In the genomic region with DNA sequence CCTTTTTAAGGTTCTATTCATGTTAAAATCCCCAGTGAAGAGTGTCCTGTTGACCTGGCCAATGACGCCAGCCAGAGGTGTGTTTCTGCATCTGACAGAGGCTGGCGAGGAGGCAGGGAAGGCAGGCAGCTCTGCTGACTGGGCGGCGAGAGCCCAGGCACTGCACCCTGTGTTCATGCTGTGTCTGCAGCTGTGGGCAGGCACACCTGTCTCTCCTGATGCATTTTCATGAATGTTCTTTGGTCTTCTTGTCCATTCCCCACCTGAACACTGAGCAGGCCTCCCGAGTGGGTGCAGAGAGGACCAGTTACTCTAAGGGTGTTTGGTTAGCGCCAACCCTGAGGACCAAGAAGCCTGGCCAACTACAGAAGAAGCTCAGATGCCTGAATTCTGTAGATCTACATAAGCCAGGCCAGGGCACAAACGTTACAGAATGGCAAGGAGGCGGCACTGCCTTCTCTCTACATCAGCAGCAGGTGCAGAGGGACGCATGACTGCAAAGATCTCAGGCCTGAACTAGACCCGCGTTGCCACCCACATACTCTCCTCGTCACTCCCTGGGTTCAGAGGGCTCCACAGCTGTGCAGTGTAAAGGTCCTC, we compare ENCODE assay signal across 18 cellular contexts.
A peak's percentile ranks its signal among the peaks of the same experiment; 100 is the strongest.
DNase-seq lines count a peak whose midpoint lies in the region; ATAC-seq and TF ChIP-seq lines count a peak whose summit lies in the region.
"Had no signal": no experiment of that assay in that cellular context is flagged by ENCODE, and none has a peak within 500 bp of the region (broad histone marks: within the 10 kb centered on the region; RNA-seq: fewer than 3 reads in every experiment).

No MANE protein-coding gene starts in this region.

- H3K14ac ChIP-seq in neuronal stem cell (ENCODE audit: low read length): no peak overlapping the region

- H3K23ac ChIP-seq in neuronal stem cell (ENCODE audit: low read depth, low read length, poor library complexity): peak overlapping the region; percentile 53

- H3K4ac ChIP-seq in neuronal stem cell (ENCODE audit: low read length): no peak overlapping the region

- H3K9me3 ChIP-seq in heart left ventricle (no peaks in the 10 kb centered on the region), neuronal stem cell (replicated peaks in 1 of 2; ENCODE audit: control insufficient read depth in 2 of 2, insufficient read depth in 1 of 2, low read depth in 1 of 2, low read length in 2 of 2) (peaks cover 0 to 7% of the 10 kb centered on the region in 2 donors)
- H3K9me3 ChIP-seq: A549 had no signal

- no peak overlapping the region for H3K27ac ChIP-seq in heart left ventricle
- H3K27ac ChIP-seq in neuronal stem cell (replicated peaks; ENCODE audit: low read length): no peak overlapping the region
- H3K27ac ChIP-seq: A549, RWPE1 had no signal

- WGBS in heart left ventricle, 4 donors: 79 to 88% (median 81%) methylated on average over 6 to 12 of the region's 12 CpGs
- no CpG with 5 or more reads among the region's 12 CpGs for WGBS in neuronal stem cell (ENCODE audit: extremely low coverage in 2 of 2, insufficient read length in 2 of 2, insufficient replicate concordance in 1 of 2), 2 donors

- no peak overlapping the region for H3K9ac ChIP-seq in neuronal stem cell (ENCODE audit: low read depth, low read length, poor library complexity)

- H2BK5ac ChIP-seq in neuronal stem cell (ENCODE audit: low read length): no peak overlapping the region

- H2AK5ac ChIP-seq in neuronal stem cell (ENCODE audit: low read depth, low read length): no peak overlapping the region

- H3K4me3 ChIP-seq in heart left ventricle: no peak overlapping the region
- H3K4me3 ChIP-seq in neuronal stem cell (ENCODE audit: low read length in 2 of 2): no peak overlapping the region
- H3K4me3 ChIP-seq: A549 had no signal

- H4K91ac ChIP-seq in neuronal stem cell (ENCODE audit: low read depth, low read length, poor library complexity): no peak overlapping the region

- no peak overlapping the region for H3K4me2 ChIP-seq in neuronal stem cell (ENCODE audit: insufficient read depth, low read length, poor library complexity, severe bottlenecking)
- H3K4me2 ChIP-seq: A549 had no signal

- H3K36me3 ChIP-seq in heart left ventricle: no peaks in the 10 kb centered on the region
- no peaks in the 10 kb centered on the region for H3K36me3 ChIP-seq in neuronal stem cell (replicated peaks in 1 of 2; ENCODE audit: control insufficient read depth in 2 of 2, insufficient read depth in 2 of 2, low read length in 2 of 2)

- H2BK120ac ChIP-seq in neuronal stem cell (ENCODE audit: low read depth, low read length): no peak overlapping the region

- no peaks in the 10 kb centered on the region for H3K4me1 ChIP-seq in heart left ventricle
- peaks cover 0 to 2% of the 10 kb centered on the region in 2 donors for H3K4me1 ChIP-seq in neuronal stem cell (ENCODE audit: control insufficient read depth in 2 of 2, insufficient read depth in 1 of 2, low read depth in 1 of 2, low read length in 2 of 2)
- H3K4me1 ChIP-seq: A549 had no signal

- TF ChIP-seq POLR2A in heart left ventricle (IDR thresholded peaks at IDR 0.05): no peak

- ATAC-seq in heart left ventricle (no peak), GM21786 (IDR thresholded peaks at IDR 0.05; ENCODE audit: unreplicated experiment) (no peak)
- ATAC-seq: A549 had no signal

- H3K27me3 ChIP-seq in heart left ventricle (no peaks in the 10 kb centered on the region), neuronal stem cell (ENCODE audit: control insufficient read depth in 3 of 3, insufficient read depth in 3 of 3, low read depth in 1 of 3, low read length in 3 of 3) (no peaks in the 10 kb centered on the region)

- H3K79me1 ChIP-seq in neuronal stem cell (ENCODE audit: low read depth, low read length): no peaks in the 10 kb centered on the region

- DNase-seq in cardiac septum (ENCODE audit: low spot score) (peak; percentile 36), heart left ventricle (no peak), NCI-H510A treated with DMSO at 0.1 percent for 48 hours (lab: John Stamatoyannopoulos, UW) (peak; percentile 22), neuronal stem cell (ENCODE audit: low spot score) (no peak), activated gamma-delta T cell (lab: John Stamatoyannopoulos, UW) (no peak)
- DNase-seq in activated CD8-positive, alpha-beta memory T cell treated with anti-CD3 and anti-CD28 coated beads for 24 hours: no peak
- DNase-seq: CD8-positive, alpha-beta memory T cell; Karpas-422; NCI-H1092; NCI-H1417 treated with DMSO at 0.1 percent for 48 hours; NCI-H187 treated with DMSO at 0.1 percent for 48 hours; NCI-H2171 treated with DMSO at 0.1 percent for 48 hours; NCI-H446; NCI-H526 treated with DMSO at 0.1 percent for 48 hours; SHP77 had no signal

- TF ChIP-seq CTCF in heart left ventricle (IDR thresholded peaks at IDR 0.05): no peak

- H4K8ac ChIP-seq in neuronal stem cell (ENCODE audit: low read depth, low read length): no peak overlapping the region

- no peak overlapping the region for H2AFZ ChIP-seq in neuronal stem cell (ENCODE audit: low read length)

- no peak overlapping the region for H2BK12ac ChIP-seq in neuronal stem cell (ENCODE audit: low read length)

- H2BK15ac ChIP-seq in neuronal stem cell (ENCODE audit: low read length): no peak overlapping the region

- intact Hi-C loops in cardiac septum (cut with DNase I): no loop called here
- intact Hi-C loops in heart left ventricle (cut with DNase I): no loop called here

- H3K18ac ChIP-seq in neuronal stem cell (ENCODE audit: low read length): peak overlapping the region; percentile 15

Comparison
In these comparisons a context has a peak if more than half of its experiments do, and no peak if none do; other contexts are left out.
1. DNase-seq: peak in cardiac septum (single experiment) and NCI-H510A treated with DMSO at 0.1 percent for 48 hours (single experiment); none in heart left ventricle (0 of 5), neuronal stem cell (single experiment), activated CD8-positive, alpha-beta memory T cell treated with anti-CD3 and anti-CD28 coated beads for 24 hours (single experiment) and activated gamma-delta T cell (single experiment).